ENCODE assay signal across 20 cellular contexts in genomic region chr7:43752411-43752810, GRCh38.
"Had no signal": no experiment of that assay in that cellular context is flagged by ENCODE, and none has a peak within 500 bp of the region (broad histone marks: within the 10 kb centered on the region; RNA-seq: fewer than 3 reads in every experiment).

No MANE protein-coding gene starts in this region.

- H3K9ac ChIP-seq: SK-N-SH had no signal

- H3K9me2 ChIP-seq: SK-N-SH had no signal

- H3K27ac ChIP-seq: RWPE1 had no signal

- H3K9me3 ChIP-seq: SK-N-SH had no signal

- H3K4me2 ChIP-seq: SK-N-SH had no signal

- DNase-seq: Kasumi-1, KG1, NCI-H1092, NCI-H1105 treated with DMSO at 0.1 percent for 48 hours, NCI-H1417 treated with DMSO at 0.1 percent for 48 hours, NCI-H146, NCI-H1694 treated with DMSO at 0.1 percent for 48 hours, NCI-H1930, NCI-H2081, NCI-H2171, NCI-H226, NCI-H446, NCI-H510A, NCI-H524 treated with DMSO at 0.1 percent for 48 hours, NCI-H69, NCI-H774, SHP77, SK-N-SH, SW 1271 had no signal
